ENCODE assay signal across 15 cellular contexts in genomic region chrX:666762-667161, GRCh38. TPM values are rescaled to one million over a fixed set of nuclear protein-coding genes. Genes with fewer than 3 reads are reported as not detected.
DNase-seq lines count a peak whose midpoint lies in the region; FAIRE-seq and TF ChIP-seq lines count a peak whose summit lies in the region.
"Had no signal": no experiment of that assay in that cellular context is flagged by ENCODE, and none has a peak within 500 bp of the region (broad histone marks: within the 10 kb centered on the region; RNA-seq: fewer than 3 reads in every experiment).

No MANE protein-coding gene starts in this region.

- peaks cover 20 to 26% of the 10 kb centered on the region in 2 experiments for H3K9me3 Mint-ChIP-seq in H9

- H3K9ac ChIP-seq in H9 (ENCODE audit: extremely low read depth, insufficient read length, low read length) (no peak overlapping the region), neuronal stem cell (ENCODE audit: low read depth, low read length, poor library complexity) (no peak overlapping the region)
- H3K9ac ChIP-seq: BLaER1 treated with 17β-estradiol and CSF1 and Interleukin-3, amounts not matched to agents 10 nM and 100 nM had no signal

- H3K79me2 ChIP-seq in H9 (ENCODE audit: insufficient read depth, low read length): no peaks in the 10 kb centered on the region

- H3K27ac Mint-ChIP-seq in H9: no peak overlapping the region; a peak in 1 of 7 replicates

- H3K4me3 Mint-ChIP-seq in H9: peak overlapping the region in 1 of 2 experiments; percentile 32; a peak in 2 of 5 replicates

- no peak overlapping the region for H2BK15ac ChIP-seq in H9 (ENCODE audit: low read depth, low read length)
- peak overlapping the region; percentile 67 for H2BK15ac ChIP-seq in neuronal stem cell (ENCODE audit: low read length)

- H3K4me1 Mint-ChIP-seq in H9: peaks cover 13 to 15% of the 10 kb centered on the region in 2 experiments

- H3K23me2 ChIP-seq in H9 (ENCODE audit: insufficient read length, low read depth, low read length, poor library complexity, severe bottlenecking): no peaks in the 10 kb centered on the region

- H3K14ac ChIP-seq in H9 (ENCODE audit: insufficient read depth, low read length) (no peak overlapping the region), neuronal stem cell (ENCODE audit: low read length) (no peak overlapping the region)

- H2BK5ac ChIP-seq in H9 (ENCODE audit: insufficient read length, low read length) (no peak overlapping the region), neuronal stem cell (ENCODE audit: low read length) (no peak overlapping the region)

- H2AK5ac ChIP-seq in H9 (ENCODE audit: insufficient read length, low read length) (no peak overlapping the region), neuronal stem cell (ENCODE audit: low read depth, low read length) (no peak overlapping the region)

- H3K27me3 Mint-ChIP-seq in H9 (ENCODE audit: low read depth): peaks cover 15% of the 10 kb centered on the region

- peaks cover 0 to 7% (median 4%) of the 10 kb centered on the region in 3 experiments; a peak in 4 of 7 replicates for H3K36me3 Mint-ChIP-seq in H9 (ENCODE audit: insufficient read depth in 1 of 3, low read depth in 3 of 3)

- no peaks in the 10 kb centered on the region for H4K20me1 ChIP-seq in H9 (ENCODE audit: control insufficient read depth, insufficient read depth, insufficient read length)
- H4K20me1 ChIP-seq: BLaER1 treated with 17β-estradiol and CSF1 and Interleukin-3, amounts not matched to agents 10 nM and 100 nM had no signal

- no peak overlapping the region for H3K23ac ChIP-seq in H9 (ENCODE audit: insufficient read length, low read depth, low read length)
- no peak overlapping the region for H3K23ac ChIP-seq in neuronal stem cell (ENCODE audit: low read depth, low read length, poor library complexity)

- no peak overlapping the region for H2BK20ac ChIP-seq in H9 (ENCODE audit: low read depth, low read length, poor library complexity, severe bottlenecking)

- no peak overlapping the region for H4K5ac ChIP-seq in H9 (ENCODE audit: insufficient read length, low read depth, low read length)

- H3K79me1 ChIP-seq in H9 (ENCODE audit: insufficient read depth, low read depth, low read length, poor library complexity, severe bottlenecking): no peaks in the 10 kb centered on the region
- no peaks in the 10 kb centered on the region for H3K79me1 ChIP-seq in neuronal stem cell (ENCODE audit: low read depth, low read length)

- in situ Hi-C loops in astrocyte of the cerebellum (cut with HindIII; ENCODE audit: low sequenced_read_pairs): no loop called here

- H3K9me3 ChIP-seq in H9 (ENCODE audit: control insufficient read depth, low read depth, low read length) (no peaks in the 10 kb centered on the region), neuronal stem cell (replicated peaks in 1 of 2; ENCODE audit: control insufficient read depth in 2 of 2, insufficient read depth in 1 of 2, low read depth in 1 of 2, low read length in 2 of 2) (no peaks in the 10 kb centered on the region)
- H3K9me3 ChIP-seq: SJCRH30 had no signal

- peak overlapping the region; percentile 36 for H2BK12ac ChIP-seq in H9 (ENCODE audit: insufficient read length, low read depth, low read length)
- H2BK12ac ChIP-seq in neuronal stem cell (ENCODE audit: low read length): no peak overlapping the region

- no peak for TF ChIP-seq CTCF in H9 (conservative IDR thresholded peaks at IDR 0.05)
- TF ChIP-seq CTCF in astrocyte of the cerebellum (IDR thresholded peaks at IDR 0.05; ENCODE audit: low read depth, low read length, missing control alignments): no peak
- no peak for TF ChIP-seq CTCF in dorsolateral prefrontal cortex (IDR thresholded peaks at IDR 0.05 in 54 of 56, conservative IDR thresholded peaks at IDR 0.05 in 2 of 56; ENCODE audit: low read depth in 1 of 56, partially characterized antibody in 56 of 56)

- no peaks in the 10 kb centered on the region for H3K27me3 ChIP-seq in H9 (ENCODE audit: insufficient read depth, low read length)
- no peaks in the 10 kb centered on the region for H3K27me3 ChIP-seq in neuronal stem cell (ENCODE audit: control insufficient read depth in 3 of 3, insufficient read depth in 3 of 3, low read depth in 1 of 3, low read length in 3 of 3)
- peaks cover 0 to 57% (median 19%) of the 10 kb centered on the region in 45 donors for H3K27me3 ChIP-seq in dorsolateral prefrontal cortex
- H3K27me3 ChIP-seq: BLaER1 treated with 17β-estradiol and CSF1 and Interleukin-3, amounts not matched to agents 10 nM and 100 nM; SJCRH30 had no signal

- intact Hi-C loops in dorsolateral prefrontal cortex (cut with DNase I): no loop called here

- H2BK120ac ChIP-seq in H9 (ENCODE audit: low read depth, low read length, poor library complexity, severe bottlenecking): no peak overlapping the region
- no peak overlapping the region for H2BK120ac ChIP-seq in neuronal stem cell (ENCODE audit: low read depth, low read length)

- no peak for DNase-seq in H9
- peak; percentile 81 for DNase-seq in astrocyte of the cerebellum (ENCODE audit: low read depth)
- DNase-seq in neuronal stem cell (ENCODE audit: low spot score): no peak
- DNase-seq in HTR-8/SVneo (ENCODE audit: insufficient read length, low spot score): no peak
- no peak for DNase-seq in NCI-H128 (lab: John Stamatoyannopoulos, UW; ENCODE audit: unreplicated experiment)
- DNase-seq in dorsolateral prefrontal cortex: no peak
- no peak for DNase-seq in foreskin melanocyte
- DNase-seq: NCI-H1048, NCI-H226, NCI-H526, OCI-M1, SJCRH30 had no signal

- H4K8ac ChIP-seq in H9 (replicated peaks; ENCODE audit: insufficient read length, low read depth, low read length) (no peak overlapping the region), neuronal stem cell (ENCODE audit: low read depth, low read length) (no peak overlapping the region)

- WGBS in H9 (ENCODE audit: extremely low coverage, insufficient read length, low lambda C conversion rate): no CpG with 5 or more reads among the region's 13 CpGs
- WGBS in neuronal stem cell (ENCODE audit: extremely low coverage in 2 of 2, insufficient read length in 2 of 2, insufficient replicate concordance in 1 of 2), 2 donors: no CpG with 5 or more reads among the region's 13 CpGs

- no peaks in the 10 kb centered on the region for H3K36me3 ChIP-seq in neuronal stem cell (replicated peaks in 1 of 2; ENCODE audit: control insufficient read depth in 2 of 2, insufficient read depth in 2 of 2, low read length in 2 of 2)
- H3K36me3 ChIP-seq: BLaER1 treated with 17β-estradiol and CSF1 and Interleukin-3, amounts not matched to agents 10 nM and 100 nM; SJCRH30 had no signal

- no peak overlapping the region for H3K4ac ChIP-seq in H9 (ENCODE audit: low read depth, low read length)
- H3K4ac ChIP-seq in neuronal stem cell (ENCODE audit: low read length): no peak overlapping the region

- H3K18ac ChIP-seq in H9 (ENCODE audit: insufficient read length, low read depth, low read length) (no peak overlapping the region), neuronal stem cell (ENCODE audit: low read length) (no peak overlapping the region)

- H3K27ac ChIP-seq in H9 (ENCODE audit: insufficient read length, low read depth, low read length): no peak overlapping the region
- H3K27ac ChIP-seq in neuronal stem cell (replicated peaks; ENCODE audit: low read length): no peak overlapping the region
- no peak overlapping the region for H3K27ac ChIP-seq in dorsolateral prefrontal cortex
- H3K27ac ChIP-seq: BLaER1 treated with 17β-estradiol and CSF1 and Interleukin-3, amounts not matched to agents 10 nM and 100 nM; RWPE1; SJCRH30 had no signal

- H3K56ac ChIP-seq in H9 (ENCODE audit: insufficient read length, low read depth, low read length): no peak overlapping the region

- H4K91ac ChIP-seq in H9 (ENCODE audit: insufficient read length, low read depth, low read length) (no peak overlapping the region), neuronal stem cell (ENCODE audit: low read depth, low read length, poor library complexity) (no peak overlapping the region)

- FAIRE-seq in HTR-8/SVneo (lab: Jason Lieb, UNC): no peak

- H2AFZ ChIP-seq in H9 (ENCODE audit: low read length) (no peak overlapping the region), neuronal stem cell (ENCODE audit: low read length) (no peak overlapping the region)

- H3T11ph ChIP-seq in H9 (ENCODE audit: low read length): no peak overlapping the region

- peaks cover 5% of the 10 kb centered on the region; the same call in 1 of the 2 replicates for H3K4me1 ChIP-seq in H9 (ENCODE audit: insufficient read depth, low read length)
- peaks cover 0 to 7% of the 10 kb centered on the region in 2 donors for H3K4me1 ChIP-seq in neuronal stem cell (ENCODE audit: control insufficient read depth in 2 of 2, insufficient read depth in 1 of 2, low read depth in 1 of 2, low read length in 2 of 2)
- H3K4me1 ChIP-seq: BLaER1 treated with 17β-estradiol and CSF1 and Interleukin-3, amounts not matched to agents 10 nM and 100 nM; SJCRH30 had no signal

- peak overlapping the region; percentile 11 for H3K4me2 ChIP-seq in H9 (ENCODE audit: insufficient read depth, insufficient read length, low read length)
- no peak overlapping the region for H3K4me2 ChIP-seq in neuronal stem cell (ENCODE audit: insufficient read depth, low read length, poor library complexity, severe bottlenecking)
- H3K4me2 ChIP-seq: BLaER1 treated with 17β-estradiol and CSF1 and Interleukin-3, amounts not matched to agents 10 nM and 100 nM had no signal

- no peak overlapping the region for H3K4me3 ChIP-seq in astrocyte of the cerebellum (ENCODE audit: low read depth, low read length)
- H3K4me3 ChIP-seq in neuronal stem cell (ENCODE audit: low read length in 2 of 2): no peak overlapping the region
- H3K4me3 ChIP-seq in dorsolateral prefrontal cortex: no peak overlapping the region
- H3K4me3 ChIP-seq: BLaER1 treated with 17β-estradiol and CSF1 and Interleukin-3, amounts not matched to agents 10 nM and 100 nM; SJCRH30 had no signal

RNA-seq across cellular contexts. Expression of gene SHOX, which starts 36.2 kb away (rescaled TPM):
- total RNA-seq in H9 (2021): 0.18 and 0.24 TPM in 2 replicates
- polyA plus RNA-seq in neuronal stem cell (2013, experiment 1 of 2): not detected
- polyA plus RNA-seq in neuronal stem cell (2013, experiment 2 of 2): not detected
- under 1 TPM in 13 of 120 experiments, not detected in 107; 0.11 to 0.38 (median 0.25) TPM for total RNA-seq in dorsolateral prefrontal cortex
- total RNA-seq: HT-29, SJCRH30 had no signal
